9 cellular contexts compared by ENCODE assay signal in genomic region chr11:61482513-61482912, GRCh38. TPM values are rescaled to one million over a fixed set of nuclear protein-coding genes. Genes with fewer than 3 reads are reported as not detected.
DNase-seq lines count a peak whose midpoint lies in the region; ATAC-seq, FAIRE-seq and TF ChIP-seq lines count a peak whose summit lies in the region.
"Had no signal": no experiment of that assay in that cellular context is flagged by ENCODE, and none has a peak within 500 bp of the region (broad histone marks: within the 10 kb centered on the region; RNA-seq: fewer than 3 reads in every experiment).

No MANE protein-coding gene starts in this region.

- in situ Hi-C loops in Panc1 (cut with HindIII; ENCODE audit: low pct_unique_long_range_greater_than_20kb, low sequenced_read_pairs): no loop called here
- in situ Hi-C loops in G401 (cut with HindIII; ENCODE audit: low sequenced_read_pairs): no loop called here

- no peak overlapping the region for H3K14ac ChIP-seq in H1 (ENCODE audit: insufficient read length)

- 0 out of 2 replicates have a peak overlapping the region, but pooled peaks have one; percentile 68 for H2BK12ac ChIP-seq in H1 (ENCODE audit: low read depth, low read length)

- H3K27me3 ChIP-seq in Panc1 (ENCODE audit: control insufficient read depth, insufficient read depth, low read length) (no peaks in the 10 kb centered on the region), H1 (replicated peaks in 1 of 4; ENCODE audit: control insufficient read depth in 3 of 4, extremely low read depth in 1 of 4, insufficient read depth in 3 of 4, low read length in 3 of 4) (no peaks in the 10 kb centered on the region), smooth muscle cell (ENCODE audit: low read depth) (no peaks in the 10 kb centered on the region)

- H2AFZ ChIP-seq in H1 (ENCODE audit: low read length) (no peak overlapping the region), smooth muscle cell (ENCODE audit: low read depth) (no peak overlapping the region)

- CTCF ChIA-PET in Panc1 (lab: Charles Lee): interaction anchor here (0.8 to 1.2 kb wide), 4 partner anchors 16 to 147 kb away, joined by 3 to 12 read pairs (median 4); no protein-coding TSS in a partner anchor
- CTCF ChIA-PET in H1 (lab: Charles Lee; ENCODE audit: partially characterized antibody): interaction anchor here (0.6 to 57.8 kb wide), 39 partner anchors 8 to 249 kb away, joined by 3 to 2106 read pairs (median 5); partner anchors contain the start of gene LRRC10B

- H3K23me2 ChIP-seq in H1 (ENCODE audit: low read depth, low read length): no peaks in the 10 kb centered on the region

- ATAC-seq in Panc1: peak; percentile 47; the same call in 1 of the 2 replicates
- ATAC-seq in GM21737 (IDR thresholded peaks at IDR 0.05; ENCODE audit: unreplicated experiment): no peak

- no peak overlapping the region for H3K23ac ChIP-seq in H1 (ENCODE audit: insufficient read length)

- no peak overlapping the region for H3K4me3 ChIP-seq in GM12865 (ENCODE audit: low read depth, low read length)
- H3K4me3 ChIP-seq in Panc1 (ENCODE audit: low read depth in 2 of 2, low read length in 2 of 2): no peak overlapping the region
- no peak overlapping the region for H3K4me3 ChIP-seq in H1 (ENCODE audit: extremely low read depth in 1 of 4, insufficient read depth in 2 of 4, low read depth in 3 of 4, low read length in 4 of 4)
- H3K4me3 ChIP-seq in smooth muscle cell: no peak overlapping the region

- no peak overlapping the region for H3K9ac ChIP-seq in H1 (replicated peaks in 1 of 4; ENCODE audit: extremely low read depth in 1 of 4, low read depth in 3 of 4, low read length in 3 of 4)
- H3K9ac ChIP-seq in smooth muscle cell (ENCODE audit: low read depth): no peak overlapping the region

- no TSS peak for BruUV-seq in Panc1 (replicated peaks; lab: Mats Ljungman, UMichigan)

- no peaks in the 10 kb centered on the region for H3K79me1 ChIP-seq in H1 (ENCODE audit: low read depth, low read length)

- H4K8ac ChIP-seq in H1 (ENCODE audit: extremely low read depth, insufficient read depth, low read length): no peak overlapping the region

- H3K4me1 ChIP-seq in Panc1 (ENCODE audit: control insufficient read depth, insufficient read depth, low read length): peaks cover 3% of the 10 kb centered on the region; the same call in 1 of the 2 replicates
- H3K4me1 ChIP-seq in H1 (replicated peaks in 1 of 4; ENCODE audit: control insufficient read depth in 3 of 4, insufficient read depth in 4 of 4, low read length in 3 of 4): peaks cover 0 to 19% (median 10%) of the 10 kb centered on the region in 4 experiments; a peak in 5 of 7 replicates
- H3K4me1 ChIP-seq in smooth muscle cell (ENCODE audit: low read depth): no peaks in the 10 kb centered on the region

- TF ChIP-seq POLR2A in H1 (IDR thresholded peaks at IDR 0.05; ENCODE audit: control extremely low read depth in 1 of 2, low read depth in 2 of 2, low read length in 2 of 2): no peak

- H3K9me3 ChIP-seq in Panc1 (ENCODE audit: control insufficient read depth, insufficient read depth, low read depth, low read length) (no peaks in the 10 kb centered on the region), H1 (ENCODE audit: insufficient read depth in 2 of 2, low read depth in 1 of 2, low read length in 1 of 2) (no peaks in the 10 kb centered on the region), smooth muscle cell (replicated peaks; ENCODE audit: low read depth) (no peaks in the 10 kb centered on the region)

- H3K56ac ChIP-seq in H1 (replicated peaks; ENCODE audit: insufficient read length, low read depth, low read length): no peak overlapping the region

- H4K5ac ChIP-seq in H1 (ENCODE audit: insufficient read length, low read depth, low read length): no peak overlapping the region

- TF ChIP-seq RAD21 in H1 (IDR thresholded peaks at IDR 0.05 in 1 of 2, conservative IDR thresholded peaks at IDR 0.05 in 1 of 2; ENCODE audit: low read depth in 2 of 2, low read length in 2 of 2): peak; percentile 45 to 63

- H2BK5ac ChIP-seq in H1 (ENCODE audit: low read depth, low read length): peak overlapping the region; percentile 52; the same call in 1 of the 2 replicates

- intact Hi-C loops in Panc1 (cut with micrococcal nuclease; ENCODE audit: unreplicated experiment): no loop called here

- H3K27ac ChIP-seq in Panc1 (ENCODE audit: low read length): no peak overlapping the region
- no peak overlapping the region for H3K27ac ChIP-seq in H1 (ENCODE audit: low read depth, low read length)
- H3K27ac ChIP-seq in smooth muscle cell (ENCODE audit: low read depth): no peak overlapping the region

- H4K91ac ChIP-seq in H1 (replicated peaks; ENCODE audit: insufficient read length, low read length): peak overlapping the region; percentile 36

- H3K36me3 ChIP-seq in Panc1 (ENCODE audit: control insufficient read depth, insufficient read depth, low read length): no peaks in the 10 kb centered on the region
- H3K36me3 ChIP-seq in H1 (ENCODE audit: control insufficient read depth in 2 of 4, insufficient read depth in 4 of 4, low read length in 3 of 4): no peaks in the 10 kb centered on the region; a peak in 1 of 8 replicates
- no peaks in the 10 kb centered on the region for H3K36me3 ChIP-seq in smooth muscle cell (ENCODE audit: low read depth)

- TF ChIP-seq EP300 in H1 (IDR thresholded peaks at IDR 0.05; ENCODE audit: borderline replicate concordance in 1 of 2, low read depth in 2 of 2, low read length in 2 of 2): no peak

- H3K79me2 ChIP-seq in H1 (ENCODE audit: control insufficient read depth in 1 of 2, insufficient read depth in 2 of 2, low read length in 2 of 2): no peaks in the 10 kb centered on the region
- no peaks in the 10 kb centered on the region for H3K79me2 ChIP-seq in smooth muscle cell (ENCODE audit: low read depth)

- TF ChIP-seq CTCF in GM12865 (IDR thresholded peaks at IDR 0.05; ENCODE audit: insufficient read depth, low read depth, low read length, missing control alignments) (peak; percentile 71), Panc1 (IDR thresholded peaks at IDR 0.05) (no peak; the same call in 1 of the 2 replicates), H1 (IDR thresholded peaks at IDR 0.05; ENCODE audit: control extremely low read depth in 1 of 3, insufficient read depth in 1 of 3, low read depth in 1 of 3, low read length in 3 of 3) (peak in 2 of 3 experiments; percentile 87 to 97; a peak in 3 of 4 replicates), smooth muscle cell (IDR thresholded peaks at IDR 0.05; ENCODE audit: borderline replicate concordance, insufficient read depth, poor library complexity, severe bottlenecking) (peak; percentile 55)

- H4K20me1 ChIP-seq in H1 (replicated peaks in 1 of 2; ENCODE audit: control insufficient read depth in 1 of 2, insufficient read depth in 2 of 2, low read length in 2 of 2) (no peaks in the 10 kb centered on the region), smooth muscle cell (ENCODE audit: low read depth) (peaks cover 43% of the 10 kb centered on the region)

- no peak overlapping the region for H2BK20ac ChIP-seq in H1 (ENCODE audit: low read length)

- peak; percentile 32 for FAIRE-seq in H1 (lab: Jason Lieb, UNC)

- no peaks in the 10 kb centered on the region for H3F3A ChIP-seq in smooth muscle cell (ENCODE audit: low read depth)

- POLR2A ChIA-PET in Panc1 (lab: Charles Lee): interaction anchor here (0.6 kb wide), 1 partner anchor 31 kb away, joined by 4 read pairs; no protein-coding TSS in a partner anchor
- POLR2A ChIA-PET in H1 (lab: Charles Lee; ENCODE audit: partially characterized antibody): interaction anchor here (0.8 to 2.3 kb wide), 4 partner anchors 27 to 53 kb away, joined by 4 to 12 read pairs (median 8); partner anchors contain the start of genes CPSF7, LRRC10B and SDHAF2

- H2AK5ac ChIP-seq in H1 (ENCODE audit: low read depth, low read length): no peak overlapping the region

- WGBS in H1 (ENCODE audit: extremely low coverage in 1 of 2, insufficient coverage in 1 of 2, insufficient read length in 1 of 2, insufficient replicate concordance in 2 of 2, low coverage in 1 of 2, low lambda C conversion rate in 2 of 2, missing lambda C conversion rate in 1 of 2), 2 experiments: 28% methylated on average over 7 of the region's 7 CpGs; no CpG with 5 or more reads in 1 of the 2 experiments
- WGBS in smooth muscle cell (ENCODE audit: low lambda C conversion rate): 39% methylated on average over 7 of the region's 7 CpGs

- no peak overlapping the region for H2BK120ac ChIP-seq in H1 (replicated peaks; ENCODE audit: low read depth, low read length)

- peak; percentile 29 for DNase-seq in GM12865 (ENCODE audit: low read depth)
- DNase-seq in Panc1 (ENCODE audit: low read depth, low spot score): no peak
- DNase-seq in H1 (ENCODE audit: low read depth in 1 of 2, low spot score in 2 of 2): peak; percentile 44 to 96
- no peak for DNase-seq in smooth muscle cell (lab: John Stamatoyannopoulos, UW; ENCODE audit: unreplicated experiment)
- DNase-seq in HPDE6-E6E7 (ENCODE audit: extremely low spot score): no peak
- no peak for DNase-seq in central memory CD4-positive, alpha-beta T cell
- no peak for DNase-seq in G401 (ENCODE audit: low spot score)

- H3K18ac ChIP-seq in H1 (ENCODE audit: extremely low read depth, low read length): peak overlapping the region; percentile 6; the same call in 1 of the 2 replicates

- H3K4me2 ChIP-seq in H1 (ENCODE audit: insufficient read depth in 1 of 2, low read depth in 2 of 2, low read length in 2 of 2) (no peak overlapping the region), smooth muscle cell (no peak overlapping the region)

- peak overlapping the region; percentile 36; the same call in 1 of the 2 replicates for H2BK15ac ChIP-seq in H1 (ENCODE audit: low read length)

- H3K4ac ChIP-seq in H1 (replicated peaks; ENCODE audit: insufficient read length, low read depth, low read length): no peak overlapping the region

RNA-seq across cellular contexts. Expression of gene LRRC10B, which starts 26.0 kb away (rescaled TPM):
- 0.23 TPM for total RNA-seq in Panc1 (2021; ENCODE audit: unreplicated experiment)
- 0.17 TPM for polyA plus RNA-seq in Panc1 (2012; ENCODE audit: insufficient read length)
- total RNA-seq in H1 (2021; fragmentation: NEBNext Ultra II Directional; extraction: Animal tissue kit (Norgen Biotek cat#: 25700)): 0.47 and 0.61 TPM in 2 replicates
- polyA plus RNA-seq in H1 (2011; rRNA removed): 0.71 and 1.1 TPM in 2 replicates
- polyA plus RNA-seq in H1 (2011; cell fraction: cytosol; rRNA removed): 0.58 TPM
- polyA plus RNA-seq in H1 (2011; cell fraction: nucleus; rRNA removed): 1.1 TPM
- 0.15 to 0.57 TPM (median 0.38 TPM) in 4 replicates for polyA plus RNA-seq in H1 (2012, experiment 1 of 2)
- 0.66 TPM for polyA plus RNA-seq in H1 (2012, experiment 2 of 2)
- polyA plus RNA-seq in H1 (2013, experiment 1 of 2): 0.51 TPM
- 0.53 TPM for polyA plus RNA-seq in H1 (2013, experiment 2 of 2)
- polyA minus RNA-seq in H1 (2011; rRNA and poly(A)+ RNA removed): 0.27 and 0.79 TPM in 2 replicates
- polyA minus RNA-seq in H1 (2011; cell fraction: cytosol; rRNA and poly(A)+ RNA removed): not detected
- polyA minus RNA-seq in H1 (2011; cell fraction: nucleus; rRNA and poly(A)+ RNA removed): 1.2 TPM
- total RNA-seq in smooth muscle cell: 0.99 and 2.2 TPM in 2 replicates
- 0.11 and 1.9 TPM in 2 replicates for polyA plus RNA-seq in smooth muscle cell
- total RNA-seq in G401 (2014; rRNA removed; shearing (Covaris generic)): 2.5 and 4.6 TPM in 2 replicates
- total RNA-seq: LHCN-M2 had no signal

RNA-seq across cellular contexts. Expression of gene SDHAF2, which starts 52.6 kb away (rescaled TPM):
- total RNA-seq in Panc1 (2021; ENCODE audit: unreplicated experiment): 43.2 TPM
- polyA plus RNA-seq in Panc1 (2012; ENCODE audit: insufficient read length): 55.0 TPM
- total RNA-seq in H1 (2021; fragmentation: NEBNext Ultra II Directional; extraction: Animal tissue kit (Norgen Biotek cat#: 25700)): 41.0 and 44.8 TPM in 2 replicates
- polyA plus RNA-seq in H1 (2011; rRNA removed): 81.1 and 114 TPM in 2 replicates
- 83.3 TPM for polyA plus RNA-seq in H1 (2011; cell fraction: cytosol; rRNA removed)
- 57.3 TPM for polyA plus RNA-seq in H1 (2011; cell fraction: nucleus; rRNA removed)
- 37.7 to 52.7 TPM (median 50.5 TPM) in 4 replicates for polyA plus RNA-seq in H1 (2012, experiment 1 of 2)
- 45.4 TPM for polyA plus RNA-seq in H1 (2012, experiment 2 of 2)
- polyA plus RNA-seq in H1 (2013, experiment 1 of 2): 19.4 TPM
- polyA plus RNA-seq in H1 (2013, experiment 2 of 2): 17.6 TPM
- polyA minus RNA-seq in H1 (2011; rRNA and poly(A)+ RNA removed): 90.8 and 94.9 TPM in 2 replicates
- polyA minus RNA-seq in H1 (2011; cell fraction: cytosol; rRNA and poly(A)+ RNA removed): 22.8 TPM
- polyA minus RNA-seq in H1 (2011; cell fraction: nucleus; rRNA and poly(A)+ RNA removed): 72.0 TPM
- 23.2 and 25.0 TPM in 2 replicates for total RNA-seq in smooth muscle cell
- polyA plus RNA-seq in smooth muscle cell: 47.1 and 56.3 TPM in 2 replicates
- total RNA-seq in G401 (2014; rRNA removed; shearing (Covaris generic)): 19.5 and 22.3 TPM in 2 replicates

RNA-seq across cellular contexts. Expression of gene CPSF7, which starts 52.7 kb away (rescaled TPM):
- 96.1 TPM for total RNA-seq in Panc1 (2021; ENCODE audit: unreplicated experiment)
- polyA plus RNA-seq in Panc1 (2012; ENCODE audit: insufficient read length): 63.2 TPM
- 95.9 and 96.7 TPM in 2 replicates for total RNA-seq in H1 (2021; fragmentation: NEBNext Ultra II Directional; extraction: Animal tissue kit (Norgen Biotek cat#: 25700))
- polyA plus RNA-seq in H1 (2011; rRNA removed): 122 and 192 TPM in 2 replicates
- 73.1 TPM for polyA plus RNA-seq in H1 (2011; cell fraction: cytosol; rRNA removed)
- polyA plus RNA-seq in H1 (2011; cell fraction: nucleus; rRNA removed): 165 TPM
- 82.2 to 93.9 TPM (median 85.7 TPM) in 4 replicates for polyA plus RNA-seq in H1 (2012, experiment 1 of 2)
- 63.8 TPM for polyA plus RNA-seq in H1 (2012, experiment 2 of 2)
- 93.6 TPM for polyA plus RNA-seq in H1 (2013, experiment 1 of 2)
- polyA plus RNA-seq in H1 (2013, experiment 2 of 2): 81.2 TPM
- 117 and 159 TPM in 2 replicates for polyA minus RNA-seq in H1 (2011; rRNA and poly(A)+ RNA removed)
- 53.3 TPM for polyA minus RNA-seq in H1 (2011; cell fraction: cytosol; rRNA and poly(A)+ RNA removed)
- 65.8 TPM for polyA minus RNA-seq in H1 (2011; cell fraction: nucleus; rRNA and poly(A)+ RNA removed)
- 29.5 and 35.1 TPM in 2 replicates for total RNA-seq in smooth muscle cell
- polyA plus RNA-seq in smooth muscle cell: 26.2 and 26.6 TPM in 2 replicates
- 29.5 and 39.1 TPM in 2 replicates for total RNA-seq in G401 (2014; rRNA removed; shearing (Covaris generic))

Comparison
In these comparisons a context has a peak if more than half of its experiments do, and no peak if none do; other contexts are left out.
1. DNase-seq: peak in GM12865 (single experiment) and H1 (2 of 2); none in Panc1 (single experiment), smooth muscle cell (single experiment), HPDE6-E6E7 (single experiment), central memory CD4-positive, alpha-beta T cell (single experiment) and G401 (single experiment).